12 cellular contexts compared by ENCODE assay signal in genomic region chr7:1567082-1567771, GRCh38. TPM values are rescaled to one million over a fixed set of nuclear protein-coding genes. Genes with fewer than 3 reads are reported as not detected.
DNase-seq lines count a peak whose midpoint lies in the region; ATAC-seq and TF ChIP-seq lines count a peak whose summit lies in the region.
"Had no signal": no experiment of that assay in that cellular context is flagged by ENCODE, and none has a peak within 500 bp of the region (broad histone marks: within the 10 kb centered on the region; RNA-seq: fewer than 3 reads in every experiment).

No MANE protein-coding gene starts in this region.

- ATAC-seq in esophagus mucosa (peak; percentile 77), gastrocnemius medialis (peak; percentile 42 to 45), HG02678 (IDR thresholded peaks at IDR 0.05; ENCODE audit: unreplicated experiment) (no peak)

- H3K4me3 ChIP-seq in gastrocnemius medialis: no peak overlapping the region
- H3K4me3 ChIP-seq: upper lobe of left lung had no signal

- in situ Hi-C loops in gastrocnemius medialis (cut with MboI; ENCODE audit: low sequenced_read_pairs in 4 of 4): loop anchor here in 1 of 4 donors (5.0 kb wide), 1 partner anchor 55 kb away; no protein-coding TSS in a partner anchor

- TF ChIP-seq POLR2A in gastrocnemius medialis (IDR thresholded peaks at IDR 0.05): no peak

- no peaks in the 10 kb centered on the region for H3K27me3 ChIP-seq in gastrocnemius medialis
- H3K27me3 ChIP-seq: upper lobe of left lung had no signal

- intact Hi-C loops in gastrocnemius medialis (cut with DNase I; ENCODE audit: low total_unique reads): no loop called here

- TF ChIP-seq CTCF in gastrocnemius medialis (IDR thresholded peaks at IDR 0.05 in 4 of 5, conservative IDR thresholded peaks at IDR 0.05 in 1 of 5): no peak

- H3K4me1 ChIP-seq in gastrocnemius medialis: peaks cover 26 to 42% of the 10 kb centered on the region in 2 donors

- DNase-seq in Daoy (ENCODE audit: low read depth) (peak; percentile 87), NCI-H69 (lab: John Stamatoyannopoulos, UW) (peak; percentile 74), gastrocnemius medialis (peak in 1 of 2 donors; percentile 68), ecto neural progenitor cell (ENCODE audit: low spot score) (no peak), HuH-7 (ENCODE audit: low spot score) (no peak)
- no peak for DNase-seq in activated CD4-positive, alpha-beta T cell treated with anti-CD3 and anti-CD28 coated beads, Interleukin-2, amount 50 U/mL, for 4 hours
- DNase-seq: activated T-cell treated with anti-CD3 and anti-CD28 coated beads, Interleukin-2, amount 50 U/mL, for 48 hours; NCI-H1436 had no signal

- H3K27ac ChIP-seq in gastrocnemius medialis: peak overlapping the region; percentile 93 to 99 (median 94)

- H3K36me3 ChIP-seq in gastrocnemius medialis: no peaks in the 10 kb centered on the region

- H3K9me3 ChIP-seq in gastrocnemius medialis: no peaks in the 10 kb centered on the region
- H3K9me3 ChIP-seq: upper lobe of left lung had no signal

RNA-seq across cellular contexts. Expression of gene PSMG3, which starts 2.6 kb away (rescaled TPM):
- total RNA-seq in Daoy (2014; rRNA removed; shearing (Covaris generic)): 107 and 130 TPM in 2 replicates
- total RNA-seq in esophagus mucosa (39.8 TPM), gastrocnemius medialis (10 to 100 TPM; 25.4 to 46.4 (median 32.2) TPM)

RNA-seq across cellular contexts. Expression of gene TMEM184A, which starts 11.2 kb away (rescaled TPM):
- 1.7 and 5.9 TPM in 2 replicates for total RNA-seq in Daoy (2014; rRNA removed; shearing (Covaris generic))
- 86.6 TPM for total RNA-seq in esophagus mucosa
- 1 to 10 TPM in 3 of 4 donors, under 1 TPM in 1; 0.55 to 3.3 (median 1.3) TPM for total RNA-seq in gastrocnemius medialis
- total RNA-seq: mononuclear cell had no signal

RNA-seq across cellular contexts. Expression of gene MAFK, which starts 36.7 kb away (rescaled TPM):
- 19.8 and 25.8 TPM in 2 replicates for total RNA-seq in Daoy (2014; rRNA removed; shearing (Covaris generic))
- total RNA-seq in esophagus mucosa: 12.6 TPM
- total RNA-seq in gastrocnemius medialis: 100 to 1,000 TPM in 1 of 4 donors, 10 to 100 TPM in 3; 33.5 to 112 (median 75.3) TPM

Comparison
In these comparisons a context has a peak if more than half of its experiments do, and no peak if none do; other contexts are left out.
1. DNase-seq: peak in Daoy (single experiment) and NCI-H69 (single experiment); none in ecto neural progenitor cell (single experiment), HuH-7 (single experiment) and activated CD4-positive, alpha-beta T cell treated with anti-CD3 and anti-CD28 coated beads, Interleukin-2, amount 50 U/mL, for 4 hours (0 of 2).
2. RNA of gene TMEM184A, which starts 11.2 kb away (total RNA-seq): 86.6 TPM in esophagus mucosa (single experiment); 1.7 to 5.9 TPM in Daoy and 0.55 to 3.3 TPM in gastrocnemius medialis; every median in the first group is over 10 times any median in the second.